In the genomic region with DNA sequence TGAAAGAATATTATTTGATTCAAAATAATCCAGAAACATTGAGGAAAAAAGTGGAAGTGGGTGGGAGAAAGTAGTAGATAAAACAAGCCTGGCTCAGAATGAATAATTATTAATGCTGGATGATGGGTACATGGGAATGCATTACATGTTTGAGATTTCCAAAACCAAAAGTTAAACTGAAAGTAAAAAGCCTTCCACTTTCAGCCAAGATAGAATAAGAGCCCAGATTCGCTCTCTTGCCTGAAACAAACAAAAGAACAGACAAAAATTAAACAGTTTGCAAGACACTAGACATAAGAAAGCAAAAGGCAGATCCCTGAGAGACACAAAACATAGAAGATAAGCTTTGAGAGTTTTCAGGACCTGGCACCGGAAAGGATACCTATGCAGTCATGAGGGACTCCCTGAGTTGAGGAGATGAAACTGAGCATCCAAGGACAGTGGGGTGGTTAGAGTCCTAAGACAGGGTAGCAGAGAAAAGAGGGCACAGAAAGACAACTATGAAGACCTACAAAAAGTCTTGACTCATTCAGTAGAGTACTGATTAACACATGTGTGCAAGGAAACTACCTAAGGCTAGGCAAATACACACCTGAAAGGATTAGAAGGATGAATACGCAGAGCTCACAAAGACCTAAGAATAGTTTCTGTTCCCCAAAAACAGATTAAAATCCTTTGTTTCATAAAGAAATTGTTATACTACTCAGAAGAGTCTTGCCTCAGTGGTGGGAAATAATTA, we compare ENCODE assay signal across 8 cellular contexts. TPM values are rescaled to one million over a fixed set of nuclear protein-coding genes. Genes with fewer than 3 reads are reported as not detected.
DNase-seq lines count a peak whose midpoint lies in the region; ATAC-seq and TF ChIP-seq lines count a peak whose summit lies in the region.

No MANE protein-coding gene starts in this region.

- H3K9me3 ChIP-seq in left ventricle myocardium inferior (replicated peaks) (no peaks in the 10 kb centered on the region), uterus (no peaks in the 10 kb centered on the region)

- H3K27me3 Mint-ChIP-seq in central memory CD8-positive, alpha-beta T cell = no peaks in the 10 kb centered on the region

- H3K4me1 ChIP-seq in left ventricle myocardium inferior (peaks cover 20% of the 10 kb centered on the region), uterus (no peaks in the 10 kb centered on the region)

- intact Hi-C loops in left ventricle myocardium inferior (cut with micrococcal nuclease) (no loop called here), cardiac septum (cut with DNase I) (no loop called here), uterus (cut with DNase I; ENCODE audit: low total_unique reads) (no loop called here)

- H3K4me3 ChIP-seq in left ventricle myocardium inferior = peak overlapping the region; percentile 39
- peak overlapping the region; percentile 13 to 30 for H3K4me3 ChIP-seq in uterus

- DNase-seq in left ventricle myocardium inferior (no peak), cardiac septum (ENCODE audit: low spot score) (no peak), uterus (no peak), SKM-1 (lab: John Stamatoyannopoulos, UW; ENCODE audit: unreplicated experiment) (no peak), anterior cingulate cortex (lab: John Stamatoyannopoulos, UW) (no peak), putamen (ENCODE audit: low spot score) (no peak)
- DNase-seq in central memory CD8-positive, alpha-beta T cell (ENCODE audit: low spot score in 2 of 2) = no peak

- H3K9me3 Mint-ChIP-seq in central memory CD8-positive, alpha-beta T cell = no peaks in the 10 kb centered on the region

- H3K27me3 ChIP-seq in left ventricle myocardium inferior (ENCODE audit: low read depth) = no peaks in the 10 kb centered on the region
- H3K27me3 ChIP-seq in uterus = no peaks in the 10 kb centered on the region

- H3K36me3 ChIP-seq in left ventricle myocardium inferior (peaks cover 13% of the 10 kb centered on the region), uterus (no peaks in the 10 kb centered on the region)

- H3K27ac ChIP-seq in left ventricle myocardium inferior (replicated peaks) (peak overlapping the region; percentile 43), uterus (peak overlapping the region; percentile 70 to 83)

- no peak overlapping the region for H3K4me3 Mint-ChIP-seq in central memory CD8-positive, alpha-beta T cell

- no peak for TF ChIP-seq POLR2A in uterus (IDR thresholded peaks at IDR 0.05)

- ATAC-seq in HG02973 (IDR thresholded peaks at IDR 0.05; ENCODE audit: unreplicated experiment) = peak; percentile 85
- no peak for ATAC-seq in central memory CD8-positive, alpha-beta T cell (replicated peaks; ENCODE audit: extremely low read depth, poor library complexity, severe bottlenecking)

- peak overlapping the region; percentile 48 for H3K27ac Mint-ChIP-seq in central memory CD8-positive, alpha-beta T cell (ENCODE audit: low read depth)

- peaks cover 2% of the 10 kb centered on the region for H3K36me3 Mint-ChIP-seq in central memory CD8-positive, alpha-beta T cell (ENCODE audit: insufficient read depth)

- TF ChIP-seq CTCF in left ventricle myocardium inferior (IDR thresholded peaks at IDR 0.05; ENCODE audit: borderline replicate concordance) = no peak
- TF ChIP-seq CTCF in uterus (IDR thresholded peaks at IDR 0.05) = no peak

- H3K4me1 Mint-ChIP-seq in central memory CD8-positive, alpha-beta T cell = peaks cover 12% of the 10 kb centered on the region

RNA-seq across cellular contexts. Expression of a gene that starts 54.1 kb away (rescaled TPM):
- total RNA-seq in left ventricle myocardium inferior (9.8 TPM), cardiac septum (11.7 TPM), uterus (10 to 100 TPM; 14.7 to 40.7 (median 33.2) TPM)
